In the genomic region with DNA sequence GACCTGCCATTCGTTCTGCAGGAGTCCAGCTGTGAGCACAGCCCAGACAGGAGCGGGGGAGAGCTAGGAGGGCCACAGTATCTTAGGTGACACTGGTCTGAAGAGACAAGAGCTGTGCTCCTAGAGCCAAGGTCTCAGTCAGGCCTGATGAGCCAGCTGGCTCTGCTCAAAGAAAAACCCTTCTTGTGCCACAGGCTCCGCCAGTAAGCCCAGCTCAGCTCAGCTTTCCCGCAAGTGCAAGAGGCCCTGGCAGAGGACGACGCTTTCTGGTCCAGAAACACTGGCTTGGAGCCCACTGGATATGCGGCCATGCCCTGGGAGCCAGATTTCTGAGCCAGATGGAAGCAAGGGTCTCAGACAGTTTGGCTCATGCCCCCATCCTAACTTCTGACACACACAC, we compare ENCODE assay signal across 14 cellular contexts. TPM values are rescaled to one million over a fixed set of nuclear protein-coding genes. Genes with fewer than 3 reads are reported as not detected.
DNase-seq lines count a peak whose midpoint lies in the region; ATAC-seq, FAIRE-seq and TF ChIP-seq lines count a peak whose summit lies in the region.
"Had no signal": no experiment of that assay in that cellular context is flagged by ENCODE, and none has a peak within 500 bp of the region (broad histone marks: within the 10 kb centered on the region; RNA-seq: fewer than 3 reads in every experiment).

No MANE protein-coding gene starts in this region.

- ATAC-seq in IMR-90 (ENCODE audit: low read depth) = no peak
- peak; percentile 69 for ATAC-seq in left ventricle myocardium superior
- peak; percentile 41 for ATAC-seq in sciatic nerve

- peak; percentile 13 for FAIRE-seq in bronchial epithelial cell (lab: Jason Lieb, UNC)

- H3K27ac Mint-ChIP-seq in activated naive CD4-positive, alpha-beta T cell treated with anti-CD3 and anti-CD28 coated beads, Interleukin-2, amount 10 ng/mL, durations not matched to agents 7 days and 5 days = no peak overlapping the region
- H3K27ac Mint-ChIP-seq: activated CD4-positive, alpha-beta T cell treated with anti-CD3 and anti-CD28 coated beads, Interleukin-2, amount 10 ng/mL, durations not matched to agents 24 days and 14 days; activated naive CD8-positive, alpha-beta T cell treated with anti-CD3 and anti-CD28 coated beads for 36 hours had no signal

- H2AFZ ChIP-seq in IMR-90 (replicated peaks; ENCODE audit: low read length, poor library complexity) = peak overlapping the region; percentile 11

- no peak for TF ChIP-seq RAD21 in IMR-90 (IDR thresholded peaks at IDR 0.05; ENCODE audit: low read length)

- no peaks in the 10 kb centered on the region for H3K4me1 Mint-ChIP-seq in activated naive CD4-positive, alpha-beta T cell treated with anti-CD3 and anti-CD28 coated beads, Interleukin-2, amount 10 ng/mL, durations not matched to agents 7 days and 5 days
- H3K4me1 Mint-ChIP-seq: activated CD4-positive, alpha-beta T cell treated with anti-CD3 and anti-CD28 coated beads, Interleukin-2, amount 10 ng/mL, durations not matched to agents 24 days and 14 days; activated naive CD8-positive, alpha-beta T cell treated with anti-CD3 and anti-CD28 coated beads for 36 hours had no signal

- H4K5ac ChIP-seq in IMR-90 (ENCODE audit: low read depth, low read length) = no peak overlapping the region

- H2AK5ac ChIP-seq in IMR-90 (ENCODE audit: low read depth, low read length) = no peak overlapping the region

- CTCF ChIA-PET in IMR-90 (lab: Yijun Ruan, JAX) = interaction anchor here (0.8 kb wide), 1 partner anchor 72 kb away, joined by 3 read pairs; a partner anchor contains a TSS
- CTCF ChIA-PET in activated naive CD4-positive, alpha-beta T cell treated with anti-CD3 and anti-CD28 coated beads, Interleukin-2, amount 10 ng/mL, durations not matched to agents 7 days and 5 days (lab: Charles Lee) = interaction anchor here (0.5 to 3.9 kb wide), 13 partner anchors 14 to 586 kb away, joined by 3 to 17 read pairs (median 3); a partner anchor contains a TSS

- H3K9me1 ChIP-seq in IMR-90 (ENCODE audit: insufficient read depth, low read length) = no peaks in the 10 kb centered on the region; the same call in 1 of the 2 replicates

- H3K4me3 Mint-ChIP-seq in activated naive CD4-positive, alpha-beta T cell treated with anti-CD3 and anti-CD28 coated beads, Interleukin-2, amount 10 ng/mL, durations not matched to agents 7 days and 5 days = no peak overlapping the region
- H3K4me3 Mint-ChIP-seq: activated CD4-positive, alpha-beta T cell treated with anti-CD3 and anti-CD28 coated beads, Interleukin-2, amount 10 ng/mL, durations not matched to agents 24 days and 14 days; activated naive CD8-positive, alpha-beta T cell treated with anti-CD3 and anti-CD28 coated beads for 36 hours had no signal

- no peak overlapping the region for H4K8ac ChIP-seq in IMR-90 (ENCODE audit: low read depth in 2 of 2, low read length in 2 of 2)

- peaks cover 2% of the 10 kb centered on the region; the same call in 1 of the 2 replicates for H3K4me1 ChIP-seq in IMR-90 (ENCODE audit: control insufficient read depth, insufficient read depth, low read length)

- no peak overlapping the region for H3K9ac ChIP-seq in IMR-90 (ENCODE audit: low read depth, low read length)

- H2BK5ac ChIP-seq in IMR-90 (ENCODE audit: low read depth, low read length, poor library complexity, severe bottlenecking) = no peak overlapping the region

- H4K91ac ChIP-seq in IMR-90 (ENCODE audit: insufficient read depth, low read depth, low read length) = no peak overlapping the region

- H3K18ac ChIP-seq in IMR-90 (ENCODE audit: low read depth, low read length) = no peak overlapping the region

- no peak overlapping the region for H3K56ac ChIP-seq in IMR-90 (ENCODE audit: extremely low read depth, insufficient read depth, low read length)

- H3K4ac ChIP-seq in IMR-90 (ENCODE audit: low read depth, low read length) = no peak overlapping the region

- no peaks in the 10 kb centered on the region; a peak in 1 of 4 replicates for H3K79me1 ChIP-seq in IMR-90 (ENCODE audit: low read depth in 1 of 2, low read length in 2 of 2)

- no peak overlapping the region for H3K14ac ChIP-seq in IMR-90 (replicated peaks; ENCODE audit: low read depth, low read length)

- H3K27ac ChIP-seq in IMR-90 (ENCODE audit: insufficient read depth, low read length) = no peak overlapping the region
- H3K27ac ChIP-seq: HL-60, neutrophil had no signal

- POLR2A ChIA-PET in IMR-90 (lab: Charles Lee; ENCODE audit: unreplicated experiment) = interaction anchor here (0.5 kb wide), 1 partner anchor 71 kb away, joined by 5 read pairs; no protein-coding TSS in a partner anchor

- no peak overlapping the region for H2BK20ac ChIP-seq in IMR-90 (ENCODE audit: low read depth, low read length)

- no peaks in the 10 kb centered on the region for H3K9me3 ChIP-seq in IMR-90 (ENCODE audit: control insufficient read depth, insufficient read depth, low read length)
- H3K9me3 ChIP-seq: neutrophil had no signal

- intact Hi-C loops in IMR-90 (cut with micrococcal nuclease) = loop anchor here (1.0 kb wide), 1 partner anchor 211 kb away; no protein-coding TSS in a partner anchor
- intact Hi-C loops in left ventricle myocardium superior (cut with micrococcal nuclease) = no loop called here
- intact Hi-C loops in sciatic nerve (cut with DNase I) = no loop called here
- intact Hi-C loops in lower leg skin (cut with DNase I; ENCODE audit: low total_unique reads) = loop anchor here (10.0 kb wide), 1 partner anchor 53 kb away; no protein-coding TSS in a partner anchor

- no peaks in the 10 kb centered on the region for H3K36me3 Mint-ChIP-seq in activated naive CD4-positive, alpha-beta T cell treated with anti-CD3 and anti-CD28 coated beads, Interleukin-2, amount 10 ng/mL, durations not matched to agents 7 days and 5 days
- H3K36me3 Mint-ChIP-seq: activated naive CD8-positive, alpha-beta T cell treated with anti-CD3 and anti-CD28 coated beads for 36 hours had no signal

- peaks cover 25% of the 10 kb centered on the region; the same call in 1 of the 2 replicates for H4K20me1 ChIP-seq in IMR-90 (ENCODE audit: insufficient read depth, low read length)

- no peak overlapping the region for H2AK9ac ChIP-seq in IMR-90 (replicated peaks; ENCODE audit: low read depth, low read length, poor library complexity)

- H3K4me2 ChIP-seq in IMR-90 (ENCODE audit: low read depth, low read length) = no peak overlapping the region

- no peak overlapping the region for H3K4me3 ChIP-seq in IMR-90 (ENCODE audit: insufficient read depth, low read depth, low read length)
- no peak overlapping the region for H3K4me3 ChIP-seq in bronchial epithelial cell (ENCODE audit: low read depth, low read length)
- H3K4me3 ChIP-seq in lower leg skin (ENCODE audit: low read depth, poor library complexity, severe bottlenecking) = no peak overlapping the region

- no peak overlapping the region for H3K23ac ChIP-seq in IMR-90 (ENCODE audit: low read depth, low read length)

- dilution Hi-C loops in IMR-90 (cut with HindIII; ENCODE audit: low sequenced_read_pairs, unreplicated experiment) = no loop called here

- H2BK15ac ChIP-seq in IMR-90 (ENCODE audit: low read depth, low read length) = no peak overlapping the region

- H3K27me3 Mint-ChIP-seq in activated naive CD4-positive, alpha-beta T cell treated with anti-CD3 and anti-CD28 coated beads, Interleukin-2, amount 10 ng/mL, durations not matched to agents 7 days and 5 days = no peaks in the 10 kb centered on the region
- H3K27me3 Mint-ChIP-seq: activated CD4-positive, alpha-beta T cell treated with anti-CD3 and anti-CD28 coated beads, Interleukin-2, amount 10 ng/mL, durations not matched to agents 24 days and 14 days; activated naive CD8-positive, alpha-beta T cell treated with anti-CD3 and anti-CD28 coated beads for 36 hours had no signal

- in situ Hi-C loops in IMR-90 (cut with MboI; ENCODE audit: low sequenced_read_pairs) = loop anchor here (5.0 kb wide), 1 partner anchor 65 kb away; no protein-coding TSS in a partner anchor
- in situ Hi-C loops in GM13976 (cut with MboI; ENCODE audit: low sequenced_read_pairs, unreplicated experiment) = no loop called here

- H3K36me3 ChIP-seq in IMR-90 (ENCODE audit: control insufficient read depth, insufficient read depth, low read length) (no peaks in the 10 kb centered on the region), bronchial epithelial cell (ENCODE audit: control insufficient read depth, insufficient read depth, low read length) (no peaks in the 10 kb centered on the region)
- H3K36me3 ChIP-seq: neutrophil had no signal

- BruUV-seq in IMR-90 (replicated peaks; lab: Mats Ljungman, UMichigan) = no TSS peak

- H3K27me3 ChIP-seq in IMR-90 (ENCODE audit: control insufficient read depth, insufficient read depth, low read length) (no peaks in the 10 kb centered on the region), bronchial epithelial cell (ENCODE audit: control insufficient read depth, insufficient read depth, low read length) (no peaks in the 10 kb centered on the region)
- H3K27me3 ChIP-seq: neutrophil had no signal

- WGBS in IMR-90 (ENCODE audit: extremely low coverage in 2 of 2, insufficient read length in 1 of 2), 2 experiments = 57% methylated on average over 7 of the region's 7 CpGs; no CpG with 5 or more reads in 1 of the 2 experiments
- WGBS in lower leg skin, 2 donors = 33 to 52% methylated on average over 7 of the region's 7 CpGs

- DNase-seq in IMR-90 (peak; percentile 17), bronchial epithelial cell (ENCODE audit: low read depth) (no peak), left ventricle myocardium superior (peak; percentile 87), sciatic nerve (ENCODE audit: low spot score) (peak; percentile 76), lower leg skin (ENCODE audit: low spot score in 2 of 2) (no peak), GM13976 (ENCODE audit: low spot score) (no peak)
- no peak for DNase-seq in activated naive CD4-positive, alpha-beta T cell treated with anti-CD3 and anti-CD28 coated beads, Interleukin-2, amount 10 ng/mL, durations not matched to agents 7 days and 5 days
- no peak for DNase-seq in stimulated activated CD4-positive, alpha-beta T cell treated with anti-CD3 and anti-CD28 coated beads, Interleukin-4, amount 100 ng/mL, for 1 hour
- DNase-seq: activated CD4-positive, alpha-beta T cell treated with anti-CD3 and anti-CD28 coated beads, Interleukin-2, amount 10 ng/mL, durations not matched to agents 24 days and 14 days; activated naive CD8-positive, alpha-beta T cell treated with anti-CD3 and anti-CD28 coated beads for 36 hours; HCEC 1CT; NCI-H1436 had no signal

- TF ChIP-seq POLR2A in IMR-90 (IDR thresholded peaks at IDR 0.05; ENCODE audit: low read depth, low read length) (no peak), lower leg skin (IDR thresholded peaks at IDR 0.05) (no peak)

- no peaks in the 10 kb centered on the region for H3K9me3 Mint-ChIP-seq in activated naive CD4-positive, alpha-beta T cell treated with anti-CD3 and anti-CD28 coated beads, Interleukin-2, amount 10 ng/mL, durations not matched to agents 7 days and 5 days
- H3K9me3 Mint-ChIP-seq: activated CD4-positive, alpha-beta T cell treated with anti-CD3 and anti-CD28 coated beads, Interleukin-2, amount 10 ng/mL, durations not matched to agents 24 days and 14 days; activated naive CD8-positive, alpha-beta T cell treated with anti-CD3 and anti-CD28 coated beads for 36 hours had no signal

- H2BK120ac ChIP-seq in IMR-90 (ENCODE audit: low read depth, low read length) = no peak overlapping the region

- TF ChIP-seq CTCF in IMR-90 (conservative IDR thresholded peaks at IDR 0.05; ENCODE audit: low read depth, low read length) (no peak), bronchial epithelial cell (IDR thresholded peaks at IDR 0.05; ENCODE audit: insufficient read depth, low read length, severe bottlenecking) (no peak), lower leg skin (IDR thresholded peaks at IDR 0.05) (no peak), GM13976 (IDR thresholded peaks at IDR 0.05; ENCODE audit: borderline replicate concordance, control extremely low read depth, extremely low read depth, insufficient read depth, missing control alignments) (no peak)

RNA-seq across cellular contexts. Expression of a gene that starts 23.9 kb away (rescaled TPM):
- total RNA-seq in IMR-90 (2012; rRNA removed) = 23.3 and 25.0 TPM in 2 replicates
- 49.5 and 54.5 TPM in 2 replicates for polyA plus RNA-seq in IMR-90 (2012; rRNA removed)
- polyA plus RNA-seq in IMR-90 (2012; cell fraction: cytosol; rRNA removed) = 32.8 and 68.4 TPM in 2 replicates
- 12.5 and 28.3 TPM in 2 replicates for polyA plus RNA-seq in IMR-90 (2012; cell fraction: nucleus; rRNA removed; ENCODE audit: low replicate concordance)
- 23.4 and 35.1 TPM in 2 replicates for total RNA-seq in bronchial epithelial cell
- total RNA-seq in left ventricle myocardium superior = 17.9 TPM
- 27.6 TPM for total RNA-seq in sciatic nerve
- 10 to 100 TPM; 29.9 to 47.5 (median 44.3) TPM for total RNA-seq in lower leg skin

Comparison
In these comparisons a context has a peak if more than half of its experiments do, and no peak if none do; other contexts are left out.
1. DNase-seq: peak in IMR-90 (single experiment), left ventricle myocardium superior (single experiment) and sciatic nerve (single experiment); none in bronchial epithelial cell (single experiment), lower leg skin (0 of 2), GM13976 (single experiment), activated naive CD4-positive, alpha-beta T cell treated with anti-CD3 and anti-CD28 coated beads, Interleukin-2, amount 10 ng/mL, durations not matched to agents 7 days and 5 days (single experiment) and stimulated activated CD4-positive, alpha-beta T cell treated with anti-CD3 and anti-CD28 coated beads, Interleukin-4, amount 100 ng/mL, for 1 hour (single experiment).
2. intact Hi-C loops: an anchor here in IMR-90 (1.0 kb wide) and lower leg skin (10.0 kb wide); none called in left ventricle myocardium superior and sciatic nerve.